ENCODE assay signal across 8 cellular contexts in the genomic region with DNA sequence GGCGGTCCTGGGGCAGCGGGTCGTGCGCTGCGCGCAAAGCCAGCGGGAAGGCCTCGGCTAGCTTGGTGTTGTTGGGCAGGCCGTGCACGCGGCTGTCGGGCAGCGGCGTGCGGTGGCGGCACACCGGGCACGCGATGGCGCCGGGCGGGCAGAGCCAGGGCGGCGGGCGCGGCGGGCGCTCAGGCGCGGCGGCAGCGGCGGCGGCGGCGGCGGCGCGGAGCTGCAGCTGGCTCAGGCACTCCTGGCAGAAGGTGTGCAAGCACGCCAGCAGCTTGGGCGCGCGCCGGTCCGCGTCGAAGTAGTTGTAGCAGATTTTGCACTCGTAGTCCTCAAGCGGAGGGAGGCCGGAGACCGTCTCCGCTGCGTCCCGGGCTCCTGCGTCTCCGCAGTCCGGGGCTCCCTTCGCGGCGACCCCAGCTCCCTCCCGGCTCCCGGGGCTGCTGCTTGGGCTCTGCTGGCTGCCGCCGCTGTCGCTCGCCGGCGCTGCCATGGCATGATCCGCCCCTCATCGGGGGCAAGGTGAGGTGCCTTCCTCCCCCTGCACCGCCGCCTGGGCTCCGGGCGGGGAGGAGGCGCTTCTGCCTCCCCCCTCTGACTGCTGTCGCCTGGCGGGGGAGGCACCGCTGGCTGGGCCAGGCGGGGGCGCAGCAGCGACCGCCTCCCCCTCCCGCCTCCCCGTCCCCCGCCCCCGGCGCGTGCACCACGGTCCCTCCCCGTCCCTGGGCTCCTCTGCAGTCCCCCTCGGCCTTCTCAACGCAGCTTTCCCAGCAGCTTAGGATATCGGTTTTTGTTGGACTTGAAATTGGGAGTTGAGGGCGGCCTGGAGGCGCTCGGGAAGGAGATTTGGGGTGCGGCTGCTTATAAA.
A peak's percentile ranks its signal among the peaks of the same experiment; 100 is the strongest.
DNase-seq lines count a peak whose midpoint lies in the region; ATAC-seq, FAIRE-seq and TF ChIP-seq lines count a peak whose summit lies in the region.

No MANE protein-coding gene starts in this region.

- H3K27ac ChIP-seq in OCI-LY1 (ENCODE audit: low read depth, low read length, poor library complexity, severe bottlenecking) (no peak overlapping the region), duodenal mucosa (ENCODE audit: low read depth, low read length) (no peak overlapping the region), muscle layer of colon (ENCODE audit: low read depth, low read length) (peak overlapping the region; percentile 66)

- H4K20me1 ChIP-seq in OCI-LY1 (ENCODE audit: insufficient read depth, low read length): no peaks in the 10 kb centered on the region

- peak; percentile 48 for ATAC-seq in HG03175 (IDR thresholded peaks at IDR 0.05; ENCODE audit: unreplicated experiment)

- H3K27me3 ChIP-seq in OCI-LY1 (ENCODE audit: insufficient read depth, low read length): no peaks in the 10 kb centered on the region; the same call in 1 of the 2 replicates
- H3K27me3 ChIP-seq in duodenal mucosa (ENCODE audit: control insufficient read depth in 1 of 2, insufficient read depth in 2 of 2, low read length in 2 of 2): peaks cover 36 to 48% of the 10 kb centered on the region in 2 donors
- H3K27me3 ChIP-seq in muscle layer of colon (ENCODE audit: control insufficient read depth in 1 of 2, insufficient read depth in 2 of 2, low read length in 2 of 2): peaks cover 0 to 5% of the 10 kb centered on the region in 2 donors

- H3K9me3 ChIP-seq in OCI-LY1 (ENCODE audit: low read length) (no peaks in the 10 kb centered on the region), duodenal mucosa (ENCODE audit: control insufficient read depth in 1 of 2, low read length in 2 of 2) (no peaks in the 10 kb centered on the region), muscle layer of colon (ENCODE audit: low read length) (no peaks in the 10 kb centered on the region)

- H2AFZ ChIP-seq in OCI-LY1 (ENCODE audit: low read length): no peak overlapping the region

- H3K4me2 ChIP-seq in OCI-LY1 (ENCODE audit: low read length): peak overlapping the region; percentile 71

- no peaks in the 10 kb centered on the region for H3K9me2 ChIP-seq in OCI-LY1 (ENCODE audit: low read depth, low read length)

- peak; percentile 91 for FAIRE-seq in GM19239 (lab: Jason Lieb, UNC)

- DNase-seq in EL (peak; percentile 28), GM19239 (ENCODE audit: insufficient read length, low spot score) (peak; percentile 63), GDM1 (lab: John Stamatoyannopoulos, UW) (no peak)
- DNase-seq in stimulated activated CD4-positive, alpha-beta T cell treated with anti-CD3 and anti-CD28 coated beads, Interleukin-12 subunit alpha, Interleukin-12 subunit beta, amount 100 ng/mL, for 4 hours: no peak

- H3K4me3 ChIP-seq in OCI-LY1 (ENCODE audit: low read depth, low read length, poor library complexity, severe bottlenecking): peak overlapping the region; percentile 56
- H3K4me3 ChIP-seq in duodenal mucosa (ENCODE audit: low read depth in 1 of 2, low read length in 2 of 2): peak overlapping the region; percentile 60 to 64
- H3K4me3 ChIP-seq in muscle layer of colon (ENCODE audit: low read depth in 1 of 2, low read length in 2 of 2): peak overlapping the region; percentile 57 to 70

- H3F3A ChIP-seq in OCI-LY1 (ENCODE audit: insufficient read depth, low read length): no peaks in the 10 kb centered on the region; the same call in 1 of the 2 replicates

- no peaks in the 10 kb centered on the region for H3K36me3 ChIP-seq in OCI-LY1 (ENCODE audit: insufficient read depth, low read length)
- H3K36me3 ChIP-seq in duodenal mucosa (ENCODE audit: control insufficient read depth in 1 of 2, insufficient read depth in 2 of 2, low read length in 2 of 2): no peaks in the 10 kb centered on the region
- H3K36me3 ChIP-seq in muscle layer of colon (ENCODE audit: insufficient read depth, low read length): no peaks in the 10 kb centered on the region

- TF ChIP-seq CTCF in OCI-LY1 (IDR thresholded peaks at IDR 0.05; ENCODE audit: low read length): no peak

- H3K79me2 ChIP-seq in OCI-LY1 (ENCODE audit: insufficient read depth, low read length): no peaks in the 10 kb centered on the region

- H3K4me1 ChIP-seq in OCI-LY1 (ENCODE audit: insufficient read depth, low read length, severe bottlenecking): peaks cover 10% of the 10 kb centered on the region
- peaks cover 3 to 15% of the 10 kb centered on the region in 2 donors for H3K4me1 ChIP-seq in duodenal mucosa (ENCODE audit: control insufficient read depth in 1 of 2, insufficient read depth in 2 of 2, low read length in 2 of 2)
- H3K4me1 ChIP-seq in muscle layer of colon (ENCODE audit: insufficient read depth, low read length): peaks cover 9% of the 10 kb centered on the region

- H3K9ac ChIP-seq in OCI-LY1 (ENCODE audit: low read length) (no peak overlapping the region; the same call in 1 of the 2 replicates), duodenal mucosa (ENCODE audit: low read depth in 1 of 2, low read length in 2 of 2) (no peak overlapping the region), muscle layer of colon (ENCODE audit: low read length) (no peak overlapping the region)

Comparison
In these comparisons a context has a peak if more than half of its experiments do, and no peak if none do; other contexts are left out.
1. DNase-seq: peak in EL (single experiment) and GM19239 (single experiment); none in GDM1 (single experiment) and stimulated activated CD4-positive, alpha-beta T cell treated with anti-CD3 and anti-CD28 coated beads, Interleukin-12 subunit alpha, Interleukin-12 subunit beta, amount 100 ng/mL, for 4 hours (single experiment).
2. Peak in every context shown above with its lines, with median percentiles within 50 percentile points of each other: H3K4me3 ChIP-seq.